ENCODE assay signal across 27 cellular contexts in genomic region chr5:81093536-81094196, GRCh38.
"Had no signal": no experiment of that assay in that cellular context is flagged by ENCODE, and none has a peak within 500 bp of the region (broad histone marks: within the 10 kb centered on the region; RNA-seq: fewer than 3 reads in every experiment).

No MANE protein-coding gene starts in this region.

- H3K27ac Mint-ChIP-seq: activated CD8-positive, alpha-beta memory T cell treated with anti-CD3 and anti-CD28 coated beads, Interleukin-2, amount 10 ng/mL, durations not matched to agents 7 days and 5 days; activated naive CD4-positive, alpha-beta T cell treated with anti-CD3 and anti-CD28 coated beads, Interleukin-2, amount 50 U/mL, for 24 hours; activated T-cell treated with anti-CD3 and anti-CD28 coated beads, Interleukin-2, amount 50 U/mL, for 24 hours; activated T-helper 1 cell treated with anti-CD3 and anti-CD28 coated beads, Interleukin-12 subunit alpha, Interleukin-12 subunit beta, Interleukin-2, Interleukin-4 antibody, amounts not matched to agents 30 ng/mL and 10 ng/mL and 1 ng/mL, durations not matched to agents 14 hours and 24 hours and 36 hours; T-cell had no signal

- H3K4me2 ChIP-seq: PC-9 had no signal

- H3K36me3 ChIP-seq: adrenal gland, breast epithelium, colonic mucosa had no signal

- ATAC-seq: activated CD8-positive, alpha-beta memory T cell treated with anti-CD3 and anti-CD28 coated beads, Interleukin-2, amount 10 ng/mL, durations not matched to agents 7 days and 5 days had no signal

- H3K4me3 ChIP-seq: adrenal gland, breast epithelium, colonic mucosa, PC-9 had no signal

- H3K9me3 ChIP-seq: adrenal gland, breast epithelium, colonic mucosa had no signal

- H3K9me3 Mint-ChIP-seq: activated naive CD4-positive, alpha-beta T cell treated with anti-CD3 and anti-CD28 coated beads, Interleukin-2, amount 50 U/mL, for 24 hours; activated T-cell treated with anti-CD3 and anti-CD28 coated beads, Interleukin-2, amount 50 U/mL, for 24 hours; activated T-helper 1 cell treated with anti-CD3 and anti-CD28 coated beads, Interleukin-12 subunit alpha, Interleukin-12 subunit beta, Interleukin-2, Interleukin-4 antibody, amounts not matched to agents 30 ng/mL and 10 ng/mL and 1 ng/mL, durations not matched to agents 14 hours and 24 hours and 36 hours; T-cell had no signal

- H2AFZ ChIP-seq: PC-9 had no signal

- H3K4me1 Mint-ChIP-seq: activated CD8-positive, alpha-beta memory T cell treated with anti-CD3 and anti-CD28 coated beads, Interleukin-2, amount 10 ng/mL, durations not matched to agents 7 days and 5 days had no signal

- H3K36me3 Mint-ChIP-seq: activated CD8-positive, alpha-beta memory T cell treated with anti-CD3 and anti-CD28 coated beads, Interleukin-2, amount 10 ng/mL, durations not matched to agents 7 days and 5 days had no signal

- H3K27ac ChIP-seq: adrenal gland, breast epithelium, colonic mucosa, PC-9, VCaP had no signal

- H3K4me3 Mint-ChIP-seq: activated CD8-positive, alpha-beta memory T cell treated with anti-CD3 and anti-CD28 coated beads, Interleukin-2, amount 10 ng/mL, durations not matched to agents 7 days and 5 days; activated naive CD4-positive, alpha-beta T cell treated with anti-CD3 and anti-CD28 coated beads, Interleukin-2, amount 50 U/mL, for 24 hours; activated T-cell treated with anti-CD3 and anti-CD28 coated beads, Interleukin-2, amount 50 U/mL, for 24 hours; activated T-helper 1 cell treated with anti-CD3 and anti-CD28 coated beads, Interleukin-12 subunit alpha, Interleukin-12 subunit beta, Interleukin-2, Interleukin-4 antibody, amounts not matched to agents 30 ng/mL and 10 ng/mL and 1 ng/mL, durations not matched to agents 14 hours and 24 hours and 36 hours; T-cell had no signal

- H3K27me3 ChIP-seq: adrenal gland, breast epithelium, colonic mucosa had no signal

- H3K27me3 Mint-ChIP-seq: activated CD8-positive, alpha-beta memory T cell treated with anti-CD3 and anti-CD28 coated beads, Interleukin-2, amount 10 ng/mL, durations not matched to agents 7 days and 5 days; activated naive CD4-positive, alpha-beta T cell treated with anti-CD3 and anti-CD28 coated beads, Interleukin-2, amount 50 U/mL, for 24 hours; activated T-cell treated with anti-CD3 and anti-CD28 coated beads, Interleukin-2, amount 50 U/mL, for 24 hours; T-cell had no signal

- H3K4me1 ChIP-seq: adrenal gland, breast epithelium, colonic mucosa had no signal

- DNase-seq: activated CD4-positive, alpha-beta T cell treated with anti-CD3 and anti-CD28 coated beads for 4 hours; activated CD4-positive, CD25-positive, alpha-beta regulatory T cell; activated CD8-positive, alpha-beta memory T cell treated with anti-CD3 and anti-CD28 coated beads, Interleukin-2, amount 10 ng/mL, durations not matched to agents 7 days and 5 days; activated effector memory CD4-positive, alpha-beta T cell treated with Interleukin-2 at 50 U/mL for 16 hours; activated naive CD4-positive, alpha-beta T cell; activated T-cell treated with anti-CD3 and anti-CD28 coated beads, Interleukin-2, amount 50 U/mL, for 24 hours; adrenal gland; anterior cingulate cortex; caudate nucleus; colonic mucosa; KBM-7; MV-4-11; NCI-H1105; NCI-H1436; NCI-H1694 treated with DMSO at 0.1 percent for 48 hours; NCI-H2029 treated with DMSO at 0.1 percent for 48 hours; NCI-H510A treated with DMSO at 0.1 percent for 48 hours; NCI-H69; NK-92 treated with Interleukin-12 subunit alpha and Interleukin-12 subunit beta, amount 100 ng/mL, for 24 hours; PC-9; SIG-M5; T-cell; T1000 had no signal
